In genomic region chr7:98276241-98276761, GRCh38 we compare ENCODE assay signal across 17 cellular contexts. TPM values are rescaled to one million over a fixed set of nuclear protein-coding genes. Genes with fewer than 3 reads are reported as not detected.
DNase-seq lines count a peak whose midpoint lies in the region; ATAC-seq and TF ChIP-seq lines count a peak whose summit lies in the region.
"Had no signal": no experiment of that assay in that cellular context is flagged by ENCODE, and none has a peak within 500 bp of the region (broad histone marks: within the 10 kb centered on the region; RNA-seq: fewer than 3 reads in every experiment).

No MANE protein-coding gene starts in this region.

- BruUV-seq in IMR-90 (replicated peaks; lab: Mats Ljungman, UMichigan), result no TSS peak

- H4K8ac ChIP-seq in IMR-90 (ENCODE audit: low read depth in 2 of 2, low read length in 2 of 2), result peak overlapping the region in 1 of 2 experiments; percentile 16; a peak in 1 of 4 replicates

- peak overlapping the region; percentile 61 for H3K27ac ChIP-seq in AG04450 (ENCODE audit: low read depth, low read length)
- peak overlapping the region; percentile 53; the same call in 1 of the 2 replicates for H3K27ac ChIP-seq in IMR-90 (ENCODE audit: insufficient read depth, low read length)
- H3K27ac ChIP-seq in breast epithelium, result peak overlapping the region; percentile 40 to 81
- H3K27ac ChIP-seq in lung (ENCODE audit: low read depth in 1 of 2, low read length in 1 of 2), result peak overlapping the region in 1 of 2 donors; percentile 26
- H3K27ac ChIP-seq: SJSA1 had no signal

- no peak overlapping the region for H2AFZ ChIP-seq in IMR-90 (replicated peaks; ENCODE audit: low read length, poor library complexity)

- peak overlapping the region; percentile 27; the same call in 1 of the 2 replicates for H3K18ac ChIP-seq in IMR-90 (ENCODE audit: low read depth, low read length)

- CTCF ChIA-PET in AG04450 (lab: Charles Lee) (no interaction called here), IMR-90 (lab: Yijun Ruan, JAX) (no interaction called here)

- H2AK9ac ChIP-seq in IMR-90 (replicated peaks; ENCODE audit: low read depth, low read length, poor library complexity), result peak overlapping the region; percentile 66

- no peaks in the 10 kb centered on the region for H4K20me1 ChIP-seq in IMR-90 (ENCODE audit: insufficient read depth, low read length)

- WGBS in IMR-90 (ENCODE audit: extremely low coverage in 2 of 2, insufficient read length in 1 of 2), 2 experiments, result no CpG with 5 or more reads among the region's 5 CpGs
- 29 to 33% methylated on average over 5 of the region's 5 CpGs for WGBS in lung, 2 donors

- TF ChIP-seq POLR2A in IMR-90 (IDR thresholded peaks at IDR 0.05; ENCODE audit: low read depth, low read length) (no peak), breast epithelium (IDR thresholded peaks at IDR 0.05) (no peak)

- H3K4me2 ChIP-seq in IMR-90 (ENCODE audit: low read depth, low read length), result no peak overlapping the region; the same call in 1 of the 2 replicates

- H2BK5ac ChIP-seq in IMR-90 (ENCODE audit: low read depth, low read length, poor library complexity, severe bottlenecking), result no peak overlapping the region

- H3K9me1 ChIP-seq in IMR-90 (ENCODE audit: insufficient read depth, low read length), result no peaks in the 10 kb centered on the region; the same call in 1 of the 2 replicates

- H3K9me3 ChIP-seq in AG04450 (ENCODE audit: control insufficient read depth, insufficient read depth, low read length), result no peaks in the 10 kb centered on the region
- no peaks in the 10 kb centered on the region for H3K9me3 ChIP-seq in IMR-90 (ENCODE audit: control insufficient read depth, insufficient read depth, low read length)
- H3K9me3 ChIP-seq in breast epithelium, result no peaks in the 10 kb centered on the region
- H3K9me3 ChIP-seq in lung (ENCODE audit: control insufficient read depth in 2 of 2, insufficient read depth in 1 of 2, low read length in 1 of 2), result no peaks in the 10 kb centered on the region
- H3K9me3 ChIP-seq: SJSA1 had no signal

- H3K23ac ChIP-seq in IMR-90 (ENCODE audit: low read depth, low read length), result no peak overlapping the region

- dilution Hi-C loops in IMR-90 (cut with HindIII; ENCODE audit: low sequenced_read_pairs, unreplicated experiment), result no loop called here

- POLR2A ChIA-PET in AG04450 (lab: Yijun Ruan, JAX), result no interaction called here
- POLR2A ChIA-PET in IMR-90 (lab: Charles Lee; ENCODE audit: unreplicated experiment), result no interaction called here

- intact Hi-C loops in IMR-90 (cut with micrococcal nuclease) (no loop called here), breast epithelium (cut with DNase I; ENCODE audit: low total_unique reads) (no loop called here)

- no peak overlapping the region for H3K56ac ChIP-seq in IMR-90 (ENCODE audit: extremely low read depth, insufficient read depth, low read length)

- H2BK15ac ChIP-seq in IMR-90 (ENCODE audit: low read depth, low read length), result no peak overlapping the region

- H4K5ac ChIP-seq in IMR-90 (ENCODE audit: low read depth, low read length), result no peak overlapping the region

- TF ChIP-seq CTCF in AG04450 (IDR thresholded peaks at IDR 0.05; ENCODE audit: low read depth, low read length) (no peak), IMR-90 (conservative IDR thresholded peaks at IDR 0.05; ENCODE audit: low read depth, low read length) (no peak), breast epithelium (IDR thresholded peaks at IDR 0.05) (no peak), lung (IDR thresholded peaks at IDR 0.05; ENCODE audit: control extremely low read depth, extremely low read depth) (no peak), omental fat pad (IDR thresholded peaks at IDR 0.05) (no peak)

- no peak for TF ChIP-seq RAD21 in IMR-90 (IDR thresholded peaks at IDR 0.05; ENCODE audit: low read length)

- peaks cover 0 to 5% of the 10 kb centered on the region in 2 experiments; a peak in 1 of 4 replicates for H3K79me1 ChIP-seq in IMR-90 (ENCODE audit: low read depth in 1 of 2, low read length in 2 of 2)

- H2AK5ac ChIP-seq in IMR-90 (ENCODE audit: low read depth, low read length), result no peak overlapping the region

- H3K27me3 ChIP-seq in AG04450 (ENCODE audit: control insufficient read depth, insufficient read depth, low read length), result peaks cover 2% of the 10 kb centered on the region
- H3K27me3 ChIP-seq in IMR-90 (ENCODE audit: control insufficient read depth, insufficient read depth, low read length), result no peaks in the 10 kb centered on the region
- H3K27me3 ChIP-seq in breast epithelium, result no peaks in the 10 kb centered on the region
- H3K27me3 ChIP-seq in lung (ENCODE audit: control insufficient read depth, insufficient read depth), result no peaks in the 10 kb centered on the region
- H3K27me3 ChIP-seq: SJSA1 had no signal

- H3K9ac ChIP-seq in IMR-90 (ENCODE audit: low read depth, low read length), result no peak overlapping the region

- no peak overlapping the region for H4K91ac ChIP-seq in IMR-90 (ENCODE audit: insufficient read depth, low read depth, low read length)

- H2BK20ac ChIP-seq in IMR-90 (ENCODE audit: low read depth, low read length), result no peak overlapping the region

- no peaks in the 10 kb centered on the region for H3K36me3 ChIP-seq in IMR-90 (ENCODE audit: control insufficient read depth, insufficient read depth, low read length)
- H3K36me3 ChIP-seq in breast epithelium, result no peaks in the 10 kb centered on the region
- no peaks in the 10 kb centered on the region for H3K36me3 ChIP-seq in lung (ENCODE audit: control insufficient read depth in 2 of 2, insufficient read depth in 2 of 2, low read length in 2 of 2)
- H3K36me3 ChIP-seq: SJSA1 had no signal

- H3K4me1 ChIP-seq in IMR-90 (ENCODE audit: control insufficient read depth, insufficient read depth, low read length), result peaks cover 8% of the 10 kb centered on the region
- H3K4me1 ChIP-seq in breast epithelium, result no peaks in the 10 kb centered on the region
- H3K4me1 ChIP-seq in lung (ENCODE audit: control insufficient read depth in 2 of 2, insufficient read depth in 2 of 2, low read length in 2 of 2), result peaks cover 0 to 11% of the 10 kb centered on the region in 2 donors

- ATAC-seq in IMR-90 (ENCODE audit: low read depth), result peak; percentile 55
- peak; percentile 51 for ATAC-seq in lung (ENCODE audit: insufficient read depth, low FRiP score)
- no peak for ATAC-seq in omental fat pad (ENCODE audit: low FRiP score)
- ATAC-seq in GM18867 (IDR thresholded peaks at IDR 0.05; ENCODE audit: unreplicated experiment), result no peak
- ATAC-seq: HCT116 had no signal

- DNase-seq in AG04450 (ENCODE audit: low read depth, low spot score), result peak; percentile 29
- DNase-seq in IMR-90, result peak; percentile 67
- no peak for DNase-seq in breast epithelium (ENCODE audit: low spot score in 2 of 2)
- DNase-seq in lung (ENCODE audit: low spot score), result peak; percentile 64
- DNase-seq in omental fat pad (ENCODE audit: low spot score), result no peak
- no peak for DNase-seq in Ammon's horn (ENCODE audit: low spot score)
- DNase-seq in cerebellar cortex (ENCODE audit: low spot score), result no peak
- DNase-seq: activated CD4-positive, alpha-beta T cell treated with anti-CD3 and anti-CD28 coated beads, Interleukin-2, amount 50 U/mL, for 1 hour; activated naive CD4-positive, alpha-beta T cell treated with anti-CD3 and anti-CD28 coated beads for 36 hours; CD4-positive, CD25-positive, alpha-beta regulatory T cell; dermis blood vessel endothelial cell; glutamatergic neuron; NCI-H226; retina had no signal

- H3K4me3 ChIP-seq in AG04450 (ENCODE audit: low read depth, low read length), result no peak overlapping the region
- no peak overlapping the region for H3K4me3 ChIP-seq in IMR-90 (ENCODE audit: insufficient read depth, low read depth, low read length)
- H3K4me3 ChIP-seq in breast epithelium, result no peak overlapping the region
- H3K4me3 ChIP-seq in lung, result no peak overlapping the region
- H3K4me3 ChIP-seq: SJSA1 had no signal

- no peak overlapping the region; the same call in 1 of the 2 replicates for H3K4ac ChIP-seq in IMR-90 (ENCODE audit: low read depth, low read length)

- no peak overlapping the region for H3K14ac ChIP-seq in IMR-90 (replicated peaks; ENCODE audit: low read depth, low read length)

- H2BK120ac ChIP-seq in IMR-90 (ENCODE audit: low read depth, low read length), result no peak overlapping the region

- in situ Hi-C loops in IMR-90 (cut with MboI; ENCODE audit: low sequenced_read_pairs), result no loop called here

TF ChIP-seq in IMR-90, 13 proteins besides CTCF, POLR2A, EP300 and RAD21:
- TF ChIP-seq CEBPB (IDR thresholded peaks at IDR 0.05; ENCODE audit: low read depth, low read length), result no peak
- peak; percentile 60; the same call in 1 of the 2 replicates for TF ChIP-seq USF2 (IDR thresholded peaks at IDR 0.05; ENCODE audit: low read depth, low read length)
- TF ChIP-seq RCOR1 (IDR thresholded peaks at IDR 0.05; ENCODE audit: insufficient replicate concordance, low read length), result no peak
TF ChIP-seq in IMR-90: peak in this region for 1.

RNA-seq across cellular contexts. Expression of gene BRI3, which starts 5.2 kb away (rescaled TPM):
- polyA plus RNA-seq in AG04450 (2011; rRNA removed) (91.9 and 104 TPM in 2 replicates), IMR-90 (2012; rRNA removed) (68.3 and 91.3 TPM in 2 replicates), lung (100 to 1,000 TPM; 437 to 615 TPM)
- 47.8 and 68.2 TPM in 2 replicates for polyA minus RNA-seq in AG04450 (2011; rRNA and poly(A)+ RNA removed)
- total RNA-seq in IMR-90 (2012; rRNA removed) (24.7 and 30.6 TPM in 2 replicates), breast epithelium (10 to 100 TPM; 38.8 to 85.5 (median 56.4) TPM), lung (100 to 1,000 TPM in 1 of 2 donors, 10 to 100 TPM in 1; 99.7 to 441 TPM), omental fat pad (100 to 1,000 TPM in 1 of 4 donors, 10 to 100 TPM in 3; 39.0 to 126 (median 71.8) TPM)
- polyA plus RNA-seq in IMR-90 (2012; cell fraction: cytosol; rRNA removed), result 81.9 and 90.8 TPM in 2 replicates
- 23.2 and 48.0 TPM in 2 replicates for polyA plus RNA-seq in IMR-90 (2012; cell fraction: nucleus; rRNA removed; ENCODE audit: low replicate concordance)

RNA-seq across cellular contexts. Expression of gene TECPR1, which starts 24.3 kb away (rescaled TPM):
- 3.5 and 5.0 TPM in 2 replicates for polyA plus RNA-seq in AG04450 (2011; rRNA removed)
- 5.7 and 7.5 TPM in 2 replicates for polyA minus RNA-seq in AG04450 (2011; rRNA and poly(A)+ RNA removed)
- total RNA-seq in IMR-90 (2012; rRNA removed), result 6.9 and 14.7 TPM in 2 replicates
- 10.6 and 11.5 TPM in 2 replicates for polyA plus RNA-seq in IMR-90 (2012; rRNA removed)
- 6.5 and 9.9 TPM in 2 replicates for polyA plus RNA-seq in IMR-90 (2012; cell fraction: cytosol; rRNA removed)
- 18.6 and 48.0 TPM in 2 replicates for polyA plus RNA-seq in IMR-90 (2012; cell fraction: nucleus; rRNA removed; ENCODE audit: low replicate concordance)
- 10 to 100 TPM; 14.7 to 29.7 (median 28.8) TPM for total RNA-seq in breast epithelium
- total RNA-seq in lung, result 10 to 100 TPM; 27.6 to 73.6 TPM
- polyA plus RNA-seq in lung, result 10 to 100 TPM; 16.7 to 36.1 TPM
- total RNA-seq in omental fat pad, result 10 to 100 TPM; 12.0 to 36.3 (median 17.1) TPM

Comparison
In these comparisons a context has a peak if more than half of its experiments do, and no peak if none do; other contexts are left out.
1. DNase-seq: peak in AG04450 (single experiment), IMR-90 (single experiment) and lung (single experiment); none in breast epithelium (0 of 2), omental fat pad (single experiment), Ammon's horn (single experiment) and cerebellar cortex (single experiment).
2. ATAC-seq: peak in IMR-90 (single experiment) and lung (single experiment); none in omental fat pad (single experiment) and GM18867 (single experiment).